13 cellular contexts compared by ENCODE assay signal in genomic region chr7:13849528-13849892, GRCh38.
DNase-seq lines count a peak whose midpoint lies in the region; ATAC-seq, FAIRE-seq and TF ChIP-seq lines count a peak whose summit lies in the region.
"Had no signal": no experiment of that assay in that cellular context is flagged by ENCODE, and none has a peak within 500 bp of the region (broad histone marks: within the 10 kb centered on the region; RNA-seq: fewer than 3 reads in every experiment).

No MANE protein-coding gene starts in this region.

- no peak for ATAC-seq in CD4-positive, alpha-beta T cell (ENCODE audit: poor library complexity)
- no peak for ATAC-seq in natural killer cell
- no peak for ATAC-seq in left cardiac atrium

- H3K4me3 ChIP-seq in astrocyte (ENCODE audit: insufficient read depth, low read depth, low read length) (no peak overlapping the region), testis (no peak overlapping the region)
- H3K4me3 ChIP-seq: body of pancreas had no signal

- H3K4me2 ChIP-seq in astrocyte (ENCODE audit: low read length), result peak overlapping the region; percentile 64

- H4K20me1 ChIP-seq in astrocyte (ENCODE audit: insufficient read depth, low read length), result no peaks in the 10 kb centered on the region

- H3K4me1 ChIP-seq in astrocyte (ENCODE audit: insufficient read depth, low read length) (peaks cover 25% of the 10 kb centered on the region), testis (no peaks in the 10 kb centered on the region)
- H3K4me1 ChIP-seq: body of pancreas had no signal

- CTCF ChIA-PET in CD4-positive, alpha-beta T cell (lab: Charles Lee), result interaction anchor here (0.7 kb wide), 1 partner anchor 59 kb away, joined by 3 read pairs; no protein-coding TSS in a partner anchor

- POLR2A ChIA-PET in CD4-positive, alpha-beta T cell (lab: Charles Lee), result interaction anchor here (0.7 kb wide), 1 partner anchor 171 kb away, joined by 3 read pairs; no protein-coding TSS in a partner anchor

- H3K9me3 ChIP-seq in CD4-positive, alpha-beta T cell (ENCODE audit: control insufficient read depth, low read length), result no peaks in the 10 kb centered on the region
- H3K9me3 ChIP-seq in KOPT-K1 (ENCODE audit: insufficient read depth, low read length, poor library complexity, severe bottlenecking) (no peaks in the 10 kb centered on the region), astrocyte (ENCODE audit: insufficient read depth, low read depth, low read length) (no peaks in the 10 kb centered on the region), testis (no peaks in the 10 kb centered on the region)
- H3K9me3 ChIP-seq: body of pancreas had no signal

- H3K9ac ChIP-seq in astrocyte (ENCODE audit: low read length), result peak overlapping the region; percentile 36

- H3K27ac ChIP-seq in CD4-positive, alpha-beta T cell (ENCODE audit: low read depth, low read length), result no peak overlapping the region
- H3K27ac ChIP-seq in KOPT-K1 (ENCODE audit: low read depth, low read length, poor library complexity, severe bottlenecking) (peak overlapping the region; percentile 62), astrocyte (ENCODE audit: low read depth, low read length) (peak overlapping the region; percentile 58), testis (no peak overlapping the region)
- H3K27ac ChIP-seq: body of pancreas had no signal

- H3K4me1 Mint-ChIP-seq in CD4-positive, alpha-beta T cell (ENCODE audit: low read depth), result peaks cover 17% of the 10 kb centered on the region
- peaks cover 29% of the 10 kb centered on the region for H3K4me1 Mint-ChIP-seq in astrocyte (ENCODE audit: low read depth, unreplicated experiment)
- peaks cover 19 to 22% of the 10 kb centered on the region in 2 donors for H3K4me1 Mint-ChIP-seq in natural killer cell
- H3K4me1 Mint-ChIP-seq: B cell had no signal

- 89 to 95% methylated on average over 2 of the region's 2 CpGs for WGBS in testis, 2 donors

- H3K79me2 ChIP-seq in astrocyte (ENCODE audit: insufficient read depth, low read length), result no peaks in the 10 kb centered on the region

- no peak for TF ChIP-seq CTCF in CD4-positive, alpha-beta T cell (IDR thresholded peaks at IDR 0.05)
- TF ChIP-seq CTCF in astrocyte (IDR thresholded peaks at IDR 0.05; ENCODE audit: insufficient read depth, low read depth, low read length), result no peak
- TF ChIP-seq CTCF in natural killer cell (IDR thresholded peaks at IDR 0.05), result no peak
- no peak for TF ChIP-seq CTCF in testis (IDR thresholded peaks at IDR 0.05)

- peaks cover 1% of the 10 kb centered on the region for H3K9me3 Mint-ChIP-seq in CD4-positive, alpha-beta T cell
- H3K9me3 Mint-ChIP-seq in astrocyte (ENCODE audit: unreplicated experiment) (peaks cover 3% of the 10 kb centered on the region), natural killer cell (no peaks in the 10 kb centered on the region)
- H3K9me3 Mint-ChIP-seq: T-helper 1 cell treated with Interleukin-12 subunit alpha and Interleukin-12 subunit beta and Interleukin-4 antibody, amounts not matched to agents 30 μg/mL and 1 μg/mL, for 36 hours; type B pancreatic cell had no signal

- no peaks in the 10 kb centered on the region for H3K27me3 ChIP-seq in CD4-positive, alpha-beta T cell (ENCODE audit: control insufficient read depth, insufficient read depth, low read length)
- H3K27me3 ChIP-seq in astrocyte (ENCODE audit: insufficient read depth, low read length) (no peaks in the 10 kb centered on the region), testis (no peaks in the 10 kb centered on the region)
- H3K27me3 ChIP-seq: body of pancreas had no signal

- intact Hi-C loops in CD4-positive, alpha-beta T cell (cut with DNase I, micrococcal nuclease), result no loop called here
- intact Hi-C loops in natural killer cell (cut with micrococcal nuclease), result no loop called here
- intact Hi-C loops in testis (cut with DNase I; ENCODE audit: low total_unique reads), result no loop called here
- intact Hi-C loops in left cardiac atrium (cut with DNase I), result no loop called here

- peak overlapping the region; percentile 53 for H3K27ac Mint-ChIP-seq in CD4-positive, alpha-beta T cell
- H3K27ac Mint-ChIP-seq in astrocyte (ENCODE audit: unreplicated experiment), result peak overlapping the region; percentile 97
- H3K27ac Mint-ChIP-seq in natural killer cell, result peak overlapping the region; percentile 79 to 88
- H3K27ac Mint-ChIP-seq: B cell, type B pancreatic cell had no signal

- H3K4me3 Mint-ChIP-seq in CD4-positive, alpha-beta T cell, result no peak overlapping the region
- H3K4me3 Mint-ChIP-seq in astrocyte (ENCODE audit: unreplicated experiment), result no peak overlapping the region
- peak overlapping the region; percentile 56 for H3K4me3 Mint-ChIP-seq in natural killer cell
- H3K4me3 Mint-ChIP-seq: B cell; T-helper 1 cell treated with Interleukin-12 subunit alpha and Interleukin-12 subunit beta and Interleukin-4 antibody, amounts not matched to agents 30 μg/mL and 1 μg/mL, for 36 hours; type B pancreatic cell had no signal

- H2AFZ ChIP-seq in astrocyte (ENCODE audit: low read depth, low read length), result no peak overlapping the region

- TF ChIP-seq POLR2A in testis (IDR thresholded peaks at IDR 0.05), result no peak

- no peaks in the 10 kb centered on the region for H3K36me3 Mint-ChIP-seq in CD4-positive, alpha-beta T cell (ENCODE audit: low read depth)
- no peaks in the 10 kb centered on the region for H3K36me3 Mint-ChIP-seq in astrocyte (ENCODE audit: low read depth, unreplicated experiment)
- no peaks in the 10 kb centered on the region for H3K36me3 Mint-ChIP-seq in natural killer cell
- H3K36me3 Mint-ChIP-seq: type B pancreatic cell had no signal

- no peak for DNase-seq in CD4-positive, alpha-beta T cell
- DNase-seq in astrocyte (ENCODE audit: low read depth) (no peak), natural killer cell (no peak), testis (no peak), RKO (ENCODE audit: low spot score) (no peak), COLO668 (lab: John Stamatoyannopoulos, UW; ENCODE audit: unreplicated experiment) (no peak), left cardiac atrium (no peak)

- H3K36me3 ChIP-seq in KOPT-K1 (ENCODE audit: insufficient read depth, low read length) (no peaks in the 10 kb centered on the region), astrocyte (ENCODE audit: insufficient read depth, low read length) (no peaks in the 10 kb centered on the region), testis (ENCODE audit: low read depth, missing control alignments) (no peaks in the 10 kb centered on the region)

- FAIRE-seq in astrocyte (lab: Jason Lieb, UNC), result no peak
- FAIRE-seq: frontal cortex had no signal

- H3K27me3 Mint-ChIP-seq in CD4-positive, alpha-beta T cell, result no peaks in the 10 kb centered on the region
- H3K27me3 Mint-ChIP-seq in astrocyte (ENCODE audit: low read depth, unreplicated experiment) (no peaks in the 10 kb centered on the region), natural killer cell (ENCODE audit: low read depth in 2 of 2) (peaks cover 0 to 8% of the 10 kb centered on the region in 2 donors)
- H3K27me3 Mint-ChIP-seq: B cell, type B pancreatic cell had no signal

Comparison
In these comparisons a context has a peak if more than half of its experiments do, and no peak if none do; other contexts are left out.
1. H3K27ac ChIP-seq: peak in KOPT-K1 (single experiment) and astrocyte (single experiment); none in CD4-positive, alpha-beta T cell (single experiment) and testis (0 of 2).
2. Peak in every context shown above with its lines, with median percentiles within 50 percentile points of each other: H3K27ac Mint-ChIP-seq.